ENCODE assay signal across 1 cellular context in the genomic region with DNA sequence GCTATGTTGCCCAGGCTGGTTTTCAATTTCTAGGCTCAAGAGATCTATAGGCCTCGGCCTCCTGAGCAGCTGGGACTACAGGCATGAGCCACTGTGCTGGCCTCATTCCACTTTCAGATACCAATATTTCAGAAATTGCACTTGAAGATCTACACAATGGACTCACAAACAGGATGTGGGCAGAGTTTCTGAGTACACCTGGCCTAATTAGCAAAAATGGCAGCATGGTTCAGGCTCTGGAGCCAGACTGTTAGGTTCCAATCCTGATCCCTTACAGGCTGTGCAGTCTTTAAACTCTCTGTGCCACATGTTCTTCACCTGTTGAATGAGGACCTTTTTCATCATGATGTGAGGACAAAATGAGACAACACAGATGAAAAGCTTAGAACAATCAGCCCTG.
A peak's percentile ranks its signal among the peaks of the same experiment; 100 is the strongest.
TF ChIP-seq lines count a peak whose summit lies in the region.

No MANE protein-coding gene starts in this region.

TF ChIP-seq in GM12878, 131 proteins besides CTCF, POLR2A, EP300 and RAD21 (continued from another document and continues in another):
- no peak for TF ChIP-seq ZBTB40 (IDR thresholded peaks at IDR 0.05; ENCODE audit: borderline replicate concordance)
- no peak for TF ChIP-seq ATF7 (IDR thresholded peaks at IDR 0.05; ENCODE audit: low read depth)
- TF ChIP-seq GABPA (IDR thresholded peaks at IDR 0.05; ENCODE audit: low read depth), result no peak
- TF ChIP-seq PAX8 (IDR thresholded peaks at IDR 0.05), result no peak
- TF ChIP-seq, protein P1, sequence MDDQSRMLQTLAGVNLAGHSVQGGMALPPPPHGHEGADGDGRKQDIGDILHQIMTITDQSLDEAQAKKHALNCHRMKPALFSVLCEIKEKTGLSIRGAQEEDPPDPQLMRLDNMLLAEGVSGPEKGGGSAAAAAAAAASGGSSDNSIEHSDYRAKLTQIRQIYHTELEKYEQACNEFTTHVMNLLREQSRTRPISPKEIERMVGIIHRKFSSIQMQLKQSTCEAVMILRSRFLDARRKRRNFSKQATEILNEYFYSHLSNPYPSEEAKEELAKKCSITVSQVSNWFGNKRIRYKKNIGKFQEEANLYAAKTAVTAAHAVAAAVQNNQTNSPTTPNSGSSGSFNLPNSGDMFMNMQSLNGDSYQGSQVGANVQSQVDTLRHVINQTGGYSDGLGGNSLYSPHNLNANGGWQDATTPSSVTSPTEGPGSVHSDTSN (IDR thresholded peaks at IDR 0.05; ENCODE audit: insufficient replicate concordance, low read depth, low read length), result no peak
- no peak for TF ChIP-seq MXI1 (IDR thresholded peaks at IDR 0.05; ENCODE audit: low read depth, low read length)
- no peak for TF ChIP-seq E2F8 (IDR thresholded peaks at IDR 0.05; ENCODE audit: low read depth, partially characterized antibody)
- no peak for TF ChIP-seq ZNF207 (IDR thresholded peaks at IDR 0.05; ENCODE audit: borderline replicate concordance)
- TF ChIP-seq POLR2AphosphoS2 (IDR thresholded peaks at IDR 0.05; ENCODE audit: low read depth, low read length), result no peak
- no peak for TF ChIP-seq MYC (IDR thresholded peaks at IDR 0.05; ENCODE audit: insufficient read depth, insufficient read length, insufficient replicate concordance, low read length, severe bottlenecking)
- no peak for TF ChIP-seq SP1 (IDR thresholded peaks at IDR 0.05; ENCODE audit: low read depth, low read length)
- TF ChIP-seq, protein P2, sequence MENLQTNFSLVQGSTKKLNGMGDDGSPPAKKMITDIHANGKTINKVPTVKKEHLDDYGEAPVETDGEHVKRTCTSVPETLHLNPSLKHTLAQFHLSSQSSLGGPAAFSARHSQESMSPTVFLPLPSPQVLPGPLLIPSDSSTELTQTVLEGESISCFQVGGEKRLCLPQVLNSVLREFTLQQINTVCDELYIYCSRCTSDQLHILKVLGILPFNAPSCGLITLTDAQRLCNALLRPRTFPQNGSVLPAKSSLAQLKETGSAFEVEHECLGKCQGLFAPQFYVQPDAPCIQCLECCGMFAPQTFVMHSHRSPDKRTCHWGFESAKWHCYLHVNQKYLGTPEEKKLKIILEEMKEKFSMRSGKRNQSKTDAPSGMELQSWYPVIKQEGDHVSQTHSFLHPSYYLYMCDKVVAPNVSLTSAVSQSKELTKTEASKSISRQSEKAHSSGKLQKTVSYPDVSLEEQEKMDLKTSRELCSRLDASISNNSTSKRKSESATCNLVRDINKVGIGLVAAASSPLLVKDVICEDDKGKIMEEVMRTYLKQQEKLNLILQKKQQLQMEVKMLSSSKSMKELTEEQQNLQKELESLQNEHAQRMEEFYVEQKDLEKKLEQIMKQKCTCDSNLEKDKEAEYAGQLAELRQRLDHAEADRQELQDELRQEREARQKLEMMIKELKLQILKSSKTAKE (IDR thresholded peaks at IDR 0.05; ENCODE audit: low read depth, poor library complexity, severe bottlenecking), result no peak
- TF ChIP-seq GATAD2B (conservative IDR thresholded peaks at IDR 0.05; ENCODE audit: low read depth), result 0 out of 2 replicates have a peak, but pooled peaks have one; percentile 20
- TF ChIP-seq ZNF687 (IDR thresholded peaks at IDR 0.05), result peak; percentile 78
- TF ChIP-seq PML (IDR thresholded peaks at IDR 0.05; ENCODE audit: low read length), result no peak
- TF ChIP-seq, protein P3, sequence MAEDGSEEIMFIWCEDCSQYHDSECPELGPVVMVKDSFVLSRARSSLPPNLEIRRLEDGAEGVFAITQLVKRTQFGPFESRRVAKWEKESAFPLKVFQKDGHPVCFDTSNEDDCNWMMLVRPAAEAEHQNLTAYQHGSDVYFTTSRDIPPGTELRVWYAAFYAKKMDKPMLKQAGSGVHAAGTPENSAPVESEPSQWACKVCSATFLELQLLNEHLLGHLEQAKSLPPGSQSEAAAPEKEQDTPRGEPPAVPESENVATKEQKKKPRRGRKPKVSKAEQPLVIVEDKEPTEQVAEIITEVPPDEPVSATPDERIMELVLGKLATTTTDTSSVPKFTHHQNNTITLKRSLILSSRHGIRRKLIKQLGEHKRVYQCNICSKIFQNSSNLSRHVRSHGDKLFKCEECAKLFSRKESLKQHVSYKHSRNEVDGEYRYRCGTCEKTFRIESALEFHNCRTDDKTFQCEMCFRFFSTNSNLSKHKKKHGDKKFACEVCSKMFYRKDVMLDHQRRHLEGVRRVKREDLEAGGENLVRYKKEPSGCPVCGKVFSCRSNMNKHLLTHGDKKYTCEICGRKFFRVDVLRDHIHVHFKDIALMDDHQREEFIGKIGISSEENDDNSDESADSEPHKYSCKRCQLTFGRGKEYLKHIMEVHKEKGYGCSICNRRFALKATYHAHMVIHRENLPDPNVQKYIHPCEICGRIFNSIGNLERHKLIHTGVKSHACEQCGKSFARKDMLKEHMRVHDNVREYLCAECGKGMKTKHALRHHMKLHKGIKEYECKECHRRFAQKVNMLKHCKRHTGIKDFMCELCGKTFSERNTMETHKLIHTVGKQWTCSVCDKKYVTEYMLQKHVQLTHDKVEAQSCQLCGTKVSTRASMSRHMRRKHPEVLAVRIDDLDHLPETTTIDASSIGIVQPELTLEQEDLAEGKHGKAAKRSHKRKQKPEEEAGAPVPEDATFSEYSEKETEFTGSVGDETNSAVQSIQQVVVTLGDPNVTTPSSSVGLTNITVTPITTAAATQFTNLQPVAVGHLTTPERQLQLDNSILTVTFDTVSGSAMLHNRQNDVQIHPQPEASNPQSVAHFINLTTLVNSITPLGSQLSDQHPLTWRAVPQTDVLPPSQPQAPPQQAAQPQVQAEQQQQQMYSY (CRISPR knock-in tag; IDR thresholded peaks at IDR 0.05), result no peak
- no peak for TF ChIP-seq ZZZ3 (IDR thresholded peaks at IDR 0.05; ENCODE audit: control insufficient read depth, insufficient read length, low read depth)
- TF ChIP-seq MAX (IDR thresholded peaks at IDR 0.05; ENCODE audit: low read depth, low read length), result no peak
- no peak for TF ChIP-seq CUX1 (IDR thresholded peaks at IDR 0.05; ENCODE audit: insufficient replicate concordance, low read depth, low read length)
- TF ChIP-seq BHLHE40 (IDR thresholded peaks at IDR 0.05; ENCODE audit: borderline replicate concordance in 1 of 2, low read depth in 2 of 2, low read length in 1 of 2), result 0 out of 4 replicates have a peak, but pooled peaks of 1 of the 2 experiments have one; percentile 11
- no peak for TF ChIP-seq CHD4 (IDR thresholded peaks at IDR 0.05)
- TF ChIP-seq ZNF622 (IDR thresholded peaks at IDR 0.05), result no peak
- no peak for TF ChIP-seq ZNF274 (IDR thresholded peaks at IDR 0.05; ENCODE audit: insufficient read depth, insufficient read length)
- no peak for TF ChIP-seq EZH2 (IDR thresholded peaks at IDR 0.05; ENCODE audit: borderline replicate concordance, control insufficient read depth, low read depth, low read length)
- no peak for TF ChIP-seq NR2C1 (IDR thresholded peaks at IDR 0.05)
